In the genomic region with DNA sequence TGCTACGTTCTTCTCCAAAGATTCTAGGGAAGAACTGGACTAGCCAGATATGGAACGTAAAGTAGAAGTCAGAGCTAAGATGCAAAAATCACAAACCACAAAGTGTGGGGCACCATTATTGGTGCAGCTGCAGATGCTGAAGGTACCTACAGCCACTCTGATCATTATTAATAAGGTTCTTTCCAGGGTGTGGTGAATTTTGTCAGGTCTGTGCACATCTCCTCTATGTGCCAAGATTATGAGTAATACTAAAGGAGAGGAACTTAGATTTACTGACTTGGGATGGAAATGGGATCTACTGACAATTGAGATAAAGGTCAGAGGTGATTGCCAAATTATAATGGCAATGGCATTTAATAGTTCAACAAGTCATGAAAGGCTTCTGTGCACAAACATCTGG, we compare ENCODE assay signal across 20 cellular contexts.
A peak's percentile ranks its signal among the peaks of the same experiment; 100 is the strongest.
DNase-seq lines count a peak whose midpoint lies in the region; ATAC-seq and TF ChIP-seq lines count a peak whose summit lies in the region.
"Had no signal": no experiment of that assay in that cellular context is flagged by ENCODE, and none has a peak within 500 bp of the region (broad histone marks: within the 10 kb centered on the region; RNA-seq: fewer than 3 reads in every experiment).

No MANE protein-coding gene starts in this region.

- H3K27me3 ChIP-seq in left ventricle myocardium inferior (ENCODE audit: low read depth), result no peaks in the 10 kb centered on the region
- H3K27me3 ChIP-seq: BLaER1 had no signal

- ATAC-seq in Right ventricle myocardium superior (ENCODE audit: poor library complexity), result no peak
- ATAC-seq in esophagus mucosa, result peak; percentile 97
- no peak for ATAC-seq in GM21515 (IDR thresholded peaks at IDR 0.05; ENCODE audit: unreplicated experiment)
- no peak for ATAC-seq in HG02763 (IDR thresholded peaks at IDR 0.05; ENCODE audit: unreplicated experiment)
- ATAC-seq: Right ventricle myocardium inferior had no signal

- H3K9me3 ChIP-seq in left ventricle myocardium inferior (replicated peaks), result peaks cover 3% of the 10 kb centered on the region
- H3K9me3 ChIP-seq: BLaER1 had no signal

- H3K27ac ChIP-seq in left ventricle myocardium inferior (replicated peaks), result peak overlapping the region; percentile 90
- peak overlapping the region in 13 of 21 experiments; percentile 20 to 78 (median 50) for H3K27ac ChIP-seq in skin epidermis
- H3K27ac ChIP-seq: BLaER1, PC-9, SK-N-MC had no signal

- intact Hi-C loops in left ventricle myocardium inferior (cut with micrococcal nuclease) (no loop called here), Right ventricle myocardium superior (cut with DNase I) (no loop called here)

- H3K4me3 ChIP-seq in left ventricle myocardium inferior (no peak overlapping the region), skin epidermis (no peak overlapping the region)
- H3K4me3 ChIP-seq: BLaER1, PC-9, SK-N-MC had no signal

- no peaks in the 10 kb centered on the region for H3K36me3 ChIP-seq in left ventricle myocardium inferior

- H3K4me1 ChIP-seq in left ventricle myocardium inferior, result peaks cover 99% of the 10 kb centered on the region

- TF ChIP-seq CTCF in left ventricle myocardium inferior (IDR thresholded peaks at IDR 0.05; ENCODE audit: borderline replicate concordance), result no peak

- no peak for DNase-seq in left ventricle myocardium inferior
- no peak for DNase-seq in Right ventricle myocardium superior
- DNase-seq in activated CD4-positive, alpha-beta T cell treated with anti-CD3 and anti-CD28 coated beads for 4 hours, result no peak
- DNase-seq in RKO (ENCODE audit: low spot score), result no peak
- DNase-seq: 8988T; CD8-positive, alpha-beta memory T cell; DMS79 treated with DMSO at 0.1 percent for 48 hours; KBM-7; NCI-H1436; NCI-H2029; NCI-H510A; NCI-H774 had no signal
